11 cellular contexts compared by ENCODE assay signal in genomic region chrX:25012433-25012735, GRCh38. TPM values are rescaled to one million over a fixed set of nuclear protein-coding genes. Genes with fewer than 3 reads are reported as not detected.
DNase-seq lines count a peak whose midpoint lies in the region; ATAC-seq and TF ChIP-seq lines count a peak whose summit lies in the region.
"Had no signal": no experiment of that assay in that cellular context is flagged by ENCODE, and none has a peak within 500 bp of the region (broad histone marks: within the 10 kb centered on the region; RNA-seq: fewer than 3 reads in every experiment).

No MANE protein-coding gene starts in this region.

- H3K9ac ChIP-seq in skeletal muscle satellite cell (ENCODE audit: low read depth, low read length) = no peak overlapping the region

- H3K27ac Mint-ChIP-seq in activated CD4-positive, alpha-beta memory T cell treated with anti-CD3 and anti-CD28 coated beads, Interleukin-2, amount 10 ng/mL, durations not matched to agents 7 days and 5 days = no peak overlapping the region
- no peak overlapping the region for H3K27ac Mint-ChIP-seq in activated CD4-positive, alpha-beta memory T cell treated with anti-CD3 and anti-CD28 coated beads for 36 hours

- intact Hi-C loops in activated CD4-positive, alpha-beta memory T cell treated with anti-CD3 and anti-CD28 coated beads for 36 hours (cut with micrococcal nuclease) = no loop called here
- intact Hi-C loops in dorsolateral prefrontal cortex (cut with DNase I) = no loop called here

- no peaks in the 10 kb centered on the region for H3K36me3 ChIP-seq in skeletal muscle satellite cell (ENCODE audit: insufficient read depth, low read length)

- no peaks in the 10 kb centered on the region for H3K36me3 Mint-ChIP-seq in activated CD4-positive, alpha-beta memory T cell treated with anti-CD3 and anti-CD28 coated beads, Interleukin-2, amount 10 ng/mL, durations not matched to agents 7 days and 5 days (ENCODE audit: low read depth)
- H3K36me3 Mint-ChIP-seq in activated CD4-positive, alpha-beta memory T cell treated with anti-CD3 and anti-CD28 coated beads for 36 hours = no peaks in the 10 kb centered on the region

- POLR2A ChIA-PET in activated CD4-positive, alpha-beta memory T cell treated with anti-CD3 and anti-CD28 coated beads, Interleukin-2, amount 10 ng/mL, durations not matched to agents 7 days and 5 days (lab: Charles Lee) = interaction anchor here (0.5 kb wide), 1 partner anchor 10 kb away, joined by 3 read pairs; no protein-coding TSS in a partner anchor
- POLR2A ChIA-PET in activated CD4-positive, alpha-beta memory T cell treated with anti-CD3 and anti-CD28 coated beads for 36 hours (lab: Charles Lee) = no interaction called here

- TF ChIP-seq POLR2A in NB4 (IDR thresholded peaks at IDR 0.05; ENCODE audit: extremely low read depth, insufficient read length) = no peak

- no peak for DNase-seq in activated CD4-positive, alpha-beta memory T cell treated with anti-CD3 and anti-CD28 coated beads, Interleukin-2, amount 10 ng/mL, durations not matched to agents 7 days and 5 days
- DNase-seq in activated CD4-positive, alpha-beta memory T cell treated with anti-CD3 and anti-CD28 coated beads for 36 hours = no peak
- peak; percentile 31 for DNase-seq in NB4 (ENCODE audit: low read depth)
- no peak for DNase-seq in dorsolateral prefrontal cortex
- no peak for DNase-seq in DMS 273 treated with DMSO at 0.1 percent for 48 hours (lab: John Stamatoyannopoulos, UW)
- DNase-seq in NCI-H446 treated with DMSO at 0.1 percent for 48 hours (lab: John Stamatoyannopoulos, UW) = no peak
- DNase-seq: activated CD4-positive, CD25-positive, alpha-beta regulatory T cell; stimulated activated CD4-positive, alpha-beta T cell treated with anti-CD3 and anti-CD28 coated beads, Interleukin-2, amount 100 ng/mL, for 24 hours had no signal

- H3K4me1 Mint-ChIP-seq in activated CD4-positive, alpha-beta memory T cell treated with anti-CD3 and anti-CD28 coated beads, Interleukin-2, amount 10 ng/mL, durations not matched to agents 7 days and 5 days = peaks cover 15% of the 10 kb centered on the region
- peaks cover 5% of the 10 kb centered on the region for H3K4me1 Mint-ChIP-seq in activated CD4-positive, alpha-beta memory T cell treated with anti-CD3 and anti-CD28 coated beads for 36 hours (ENCODE audit: low read depth)

- peaks cover 72% of the 10 kb centered on the region for H3K27me3 Mint-ChIP-seq in activated CD4-positive, alpha-beta memory T cell treated with anti-CD3 and anti-CD28 coated beads, Interleukin-2, amount 10 ng/mL, durations not matched to agents 7 days and 5 days
- peaks cover 44% of the 10 kb centered on the region for H3K27me3 Mint-ChIP-seq in activated CD4-positive, alpha-beta memory T cell treated with anti-CD3 and anti-CD28 coated beads for 36 hours

- H3K9me3 Mint-ChIP-seq in activated CD4-positive, alpha-beta memory T cell treated with anti-CD3 and anti-CD28 coated beads, Interleukin-2, amount 10 ng/mL, durations not matched to agents 7 days and 5 days = no peaks in the 10 kb centered on the region
- H3K9me3 Mint-ChIP-seq in activated CD4-positive, alpha-beta memory T cell treated with anti-CD3 and anti-CD28 coated beads for 36 hours = no peaks in the 10 kb centered on the region

- CTCF ChIA-PET in activated CD4-positive, alpha-beta memory T cell treated with anti-CD3 and anti-CD28 coated beads, Interleukin-2, amount 10 ng/mL, durations not matched to agents 7 days and 5 days (lab: Charles Lee) = interaction anchor here (0.9 kb wide), 1 partner anchor 10 kb away, joined by 4 read pairs; no protein-coding TSS in a partner anchor
- CTCF ChIA-PET in activated CD4-positive, alpha-beta memory T cell treated with anti-CD3 and anti-CD28 coated beads for 36 hours (lab: Charles Lee) = interaction anchor here (1.9 to 2.7 kb wide), 2 partner anchors 9 to 132 kb away, joined by 4 to 15 read pairs; no protein-coding TSS in a partner anchor

- peak overlapping the region in 43 of 59 donors; percentile 12 to 73 (median 58) for H3K27ac ChIP-seq in dorsolateral prefrontal cortex

- H3K4me3 Mint-ChIP-seq in activated CD4-positive, alpha-beta memory T cell treated with anti-CD3 and anti-CD28 coated beads, Interleukin-2, amount 10 ng/mL, durations not matched to agents 7 days and 5 days = peak overlapping the region; percentile 21
- H3K4me3 Mint-ChIP-seq in activated CD4-positive, alpha-beta memory T cell treated with anti-CD3 and anti-CD28 coated beads for 36 hours = no peak overlapping the region

- TF ChIP-seq CTCF in NB4 (IDR thresholded peaks at IDR 0.05; ENCODE audit: low read depth, low read length) = no peak
- no peak for TF ChIP-seq CTCF in dorsolateral prefrontal cortex (IDR thresholded peaks at IDR 0.05 in 54 of 56, conservative IDR thresholded peaks at IDR 0.05 in 2 of 56; ENCODE audit: low read depth in 1 of 56, partially characterized antibody in 56 of 56)

- no peaks in the 10 kb centered on the region for H3K4me1 ChIP-seq in skeletal muscle satellite cell (ENCODE audit: control insufficient read depth, insufficient read depth, low read length)

- H3K9me3 ChIP-seq in skeletal muscle satellite cell (replicated peaks; ENCODE audit: low read length) = no peaks in the 10 kb centered on the region

- peak overlapping the region; percentile 65 for H3K4me2 ChIP-seq in skeletal muscle satellite cell (ENCODE audit: low read length)

- H3K27me3 ChIP-seq in dorsolateral prefrontal cortex (peaks cover 0 to 97% (median 90%) of the 10 kb centered on the region in 45 donors), skeletal muscle satellite cell (ENCODE audit: control insufficient read depth, insufficient read depth, low read length) (peaks cover 65% of the 10 kb centered on the region)

- H3K4me3 ChIP-seq in NB4 (ENCODE audit: low read depth, low read length) = no peak overlapping the region
- peak overlapping the region in 48 of 59 donors; percentile 1 to 56 (median 39) for H3K4me3 ChIP-seq in dorsolateral prefrontal cortex
- no peak overlapping the region for H3K4me3 ChIP-seq in skeletal muscle satellite cell (ENCODE audit: low read length)

- no peak for ATAC-seq in HG02759 (IDR thresholded peaks at IDR 0.05; ENCODE audit: unreplicated experiment)

RNA-seq across cellular contexts. Expression of gene ARX, which starts 3.4 kb away (rescaled TPM):
- total RNA-seq in activated CD4-positive, alpha-beta memory T cell treated with anti-CD3 and anti-CD28 coated beads, Interleukin-2, amount 10 ng/mL, durations not matched to agents 7 days and 5 days = not detected
- not detected for total RNA-seq in activated CD4-positive, alpha-beta memory T cell treated with anti-CD3 and anti-CD28 coated beads for 36 hours
- total RNA-seq in dorsolateral prefrontal cortex = 10 to 100 TPM in 86 of 120 experiments, 1 to 10 TPM in 34; 4.5 to 19.3 (median 11.3) TPM
- under 0.01 TPM in 1 of 2 replicates, not detected in the other for total RNA-seq in skeletal muscle satellite cell (2012; rRNA removed)
- total RNA-seq: subcutaneous adipose tissue had no signal

Comparison
In these comparisons a context has a peak if more than half of its experiments do, and no peak if none do; other contexts are left out.
1. H3K4me3 ChIP-seq: peak in dorsolateral prefrontal cortex (48 of 59); none in NB4 (single experiment) and skeletal muscle satellite cell (single experiment).
2. RNA of gene ARX, which starts 3.4 kb away (total RNA-seq): 4.5 to 19.3 TPM in dorsolateral prefrontal cortex; not detected in activated CD4-positive, alpha-beta memory T cell treated with anti-CD3 and anti-CD28 coated beads for 36 hours and not detected in activated CD4-positive, alpha-beta memory T cell treated with anti-CD3 and anti-CD28 coated beads, Interleukin-2, amount 10 ng/mL, durations not matched to agents 7 days and 5 days; every median in the first group is over 4 times any median in the second.